ENCODE assay signal across 20 cellular contexts in the genomic region with DNA sequence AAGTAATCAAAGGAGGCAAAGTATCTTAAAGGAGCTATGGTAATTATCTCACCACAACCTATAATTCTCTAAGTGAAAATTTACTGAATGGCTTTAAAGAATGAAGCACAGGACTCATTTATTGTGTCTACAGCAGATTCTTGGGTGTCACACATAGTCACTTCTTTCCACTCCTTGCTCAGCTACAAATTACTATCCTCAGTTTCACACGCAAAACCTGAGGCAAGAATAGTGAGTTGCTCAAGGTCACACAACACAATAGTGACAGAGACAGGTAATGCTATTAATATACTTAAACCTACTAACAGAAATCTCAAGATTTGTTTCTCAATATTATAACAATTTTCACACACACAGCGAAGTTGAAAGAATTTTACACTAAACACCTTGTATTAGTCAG.
DNase-seq lines count a peak whose midpoint lies in the region; ATAC-seq lines count a peak whose summit lies in the region.
"Had no signal": no experiment of that assay in that cellular context is flagged by ENCODE, and none has a peak within 500 bp of the region (broad histone marks: within the 10 kb centered on the region; RNA-seq: fewer than 3 reads in every experiment).

No MANE protein-coding gene starts in this region.

- DNase-seq in NCI-H2227 treated with DMSO at 0.1 percent for 48 hours (lab: John Stamatoyannopoulos, UW) (peak; percentile 32), immature natural killer cell (no peak), NCI-H146 (lab: John Stamatoyannopoulos, UW) (no peak)
- DNase-seq: 8988T; ACHN; AML-193; BE2C; CD4-positive, alpha-beta T cell; CD8-positive, alpha-beta memory T cell; DMS 273 treated with DMSO at 0.1 percent for 48 hours; DMS79; GF-D8; H9 had no signal

- no peaks in the 10 kb centered on the region for H3K27me3 Mint-ChIP-seq in immature natural killer cell (ENCODE audit: low read depth in 3 of 3)
- H3K27me3 Mint-ChIP-seq: CD4-positive, alpha-beta T cell; CD8-positive, alpha-beta memory T cell had no signal

- peak; percentile 64 for ATAC-seq in GM18870 (IDR thresholded peaks at IDR 0.05; ENCODE audit: unreplicated experiment)
- peak; percentile 58 for ATAC-seq in HG02870 (IDR thresholded peaks at IDR 0.05; ENCODE audit: unreplicated experiment)
- no peak for ATAC-seq in HG02610 (IDR thresholded peaks at IDR 0.05; ENCODE audit: unreplicated experiment)
- ATAC-seq: A549, GM23338, HCT116 had no signal

- peaks cover 0 to 7% (median 0%) of the 10 kb centered on the region in 6 donors for H3K9me3 Mint-ChIP-seq in immature natural killer cell
- H3K9me3 Mint-ChIP-seq: GM23338 had no signal

- no peaks in the 10 kb centered on the region for H3K36me3 Mint-ChIP-seq in immature natural killer cell
- H3K36me3 Mint-ChIP-seq: CD14-positive monocyte; CD8-positive, alpha-beta memory T cell had no signal

- H3K4me3 Mint-ChIP-seq in immature natural killer cell: no peak overlapping the region
- H3K4me3 Mint-ChIP-seq: CD14-positive monocyte; CD4-positive, alpha-beta T cell; CD8-positive, alpha-beta memory T cell; GM23338; H9 had no signal

- H3K27ac Mint-ChIP-seq in immature natural killer cell: no peak overlapping the region
- H3K27ac Mint-ChIP-seq: CD14-positive monocyte; CD4-positive, alpha-beta T cell; GM23338; H9 had no signal

- H3K4me1 Mint-ChIP-seq in immature natural killer cell: no peaks in the 10 kb centered on the region
- H3K4me1 Mint-ChIP-seq: CD14-positive monocyte; CD8-positive, alpha-beta memory T cell; GM23338 had no signal
